1 cellular context compared by ENCODE assay signal in genomic region chr1:201498621-201499020, GRCh38.
TF ChIP-seq lines count a peak whose summit lies in the region.

No MANE protein-coding gene starts in this region.

TF ChIP-seq in IMR-90, 13 proteins besides CTCF, POLR2A, EP300 and RAD21 (continued from another document):
- no peak for TF ChIP-seq USF2 (IDR thresholded peaks at IDR 0.05; ENCODE audit: low read depth, low read length)
- TF ChIP-seq MAFK (IDR thresholded peaks at IDR 0.05; ENCODE audit: low read depth, low read length): no peak
- no peak for TF ChIP-seq CHD1 (IDR thresholded peaks at IDR 0.05; ENCODE audit: low read depth, low read length)
- no peak for TF ChIP-seq RCOR1 (IDR thresholded peaks at IDR 0.05; ENCODE audit: insufficient replicate concordance, low read length)
- no peak for TF ChIP-seq SMC3 (IDR thresholded peaks at IDR 0.05; ENCODE audit: low read depth, low read length)
- TF ChIP-seq ELK1 (IDR thresholded peaks at IDR 0.05; ENCODE audit: borderline replicate concordance, low read depth, low read length): no peak
- no peak for TF ChIP-seq MXI1 (IDR thresholded peaks at IDR 0.05; ENCODE audit: borderline replicate concordance, low read depth, low read length)
- no peak for TF ChIP-seq MAZ (IDR thresholded peaks at IDR 0.05; ENCODE audit: borderline replicate concordance, low read depth, low read length)
